12 cellular contexts compared by ENCODE assay signal in genomic region chr11:30281476-30282288, GRCh38. TPM values are rescaled to one million over a fixed set of nuclear protein-coding genes. Genes with fewer than 3 reads are reported as not detected.
DNase-seq lines count a peak whose midpoint lies in the region; ATAC-seq and TF ChIP-seq lines count a peak whose summit lies in the region.
"Had no signal": no experiment of that assay in that cellular context is flagged by ENCODE, and none has a peak within 500 bp of the region (broad histone marks: within the 10 kb centered on the region; RNA-seq: fewer than 3 reads in every experiment).

No MANE protein-coding gene starts in this region.

- H3K9ac ChIP-seq in neural progenitor cell = no peak overlapping the region

- no peaks in the 10 kb centered on the region for H3K36me3 Mint-ChIP-seq in activated CD4-positive, alpha-beta T cell treated with anti-CD3 and anti-CD28 coated beads, Interleukin-2, amount 10 ng/mL, durations not matched to agents 24 days and 14 days (ENCODE audit: low read depth)
- H3K36me3 Mint-ChIP-seq in neural progenitor cell = no peaks in the 10 kb centered on the region

- no peak overlapping the region for H3K4me2 ChIP-seq in neural progenitor cell
- H3K4me2 ChIP-seq: A549 had no signal

- H2AFZ ChIP-seq in neural progenitor cell (replicated peaks) = peak overlapping the region; percentile 42

- H3K4me3 ChIP-seq in neural progenitor cell = no peak overlapping the region
- H3K4me3 ChIP-seq in H7 (ENCODE audit: insufficient read depth, low read depth, low read length) = no peak overlapping the region
- H3K4me3 ChIP-seq: A549 had no signal

- TF ChIP-seq CTCF in neural progenitor cell (IDR thresholded peaks at IDR 0.05) = no peak

- H3K36me3 ChIP-seq in neural progenitor cell = no peaks in the 10 kb centered on the region
- no peaks in the 10 kb centered on the region for H3K36me3 ChIP-seq in H7 (replicated peaks; ENCODE audit: control insufficient read depth, insufficient read depth, low read length)

- H3K27ac ChIP-seq in neural progenitor cell = no peak overlapping the region
- H3K27ac ChIP-seq: A549 had no signal

- H3K4me1 Mint-ChIP-seq in activated CD4-positive, alpha-beta T cell treated with anti-CD3 and anti-CD28 coated beads, Interleukin-2, amount 10 ng/mL, durations not matched to agents 24 days and 14 days = peaks cover 12% of the 10 kb centered on the region
- H3K4me1 Mint-ChIP-seq in neural progenitor cell = no peaks in the 10 kb centered on the region

- H3K9me3 ChIP-seq in neural progenitor cell (ENCODE audit: low read depth) = no peaks in the 10 kb centered on the region
- H3K9me3 ChIP-seq: A549 had no signal

- no peaks in the 10 kb centered on the region for H3K4me1 ChIP-seq in neural progenitor cell
- H3K4me1 ChIP-seq: A549 had no signal

- H3K4me3 Mint-ChIP-seq in activated CD4-positive, alpha-beta T cell treated with anti-CD3 and anti-CD28 coated beads, Interleukin-2, amount 10 ng/mL, durations not matched to agents 24 days and 14 days = peak overlapping the region; percentile 43
- H3K4me3 Mint-ChIP-seq in neural progenitor cell = no peak overlapping the region

- H3K79me2 ChIP-seq in neural progenitor cell (ENCODE audit: low read depth) = no peaks in the 10 kb centered on the region

- no peak overlapping the region for H3K27ac Mint-ChIP-seq in activated CD4-positive, alpha-beta T cell treated with anti-CD3 and anti-CD28 coated beads, Interleukin-2, amount 10 ng/mL, durations not matched to agents 24 days and 14 days
- H3K27ac Mint-ChIP-seq in neural progenitor cell = no peak overlapping the region

- H3K27me3 ChIP-seq in neural progenitor cell = no peaks in the 10 kb centered on the region
- H3K27me3 ChIP-seq in H7 (ENCODE audit: control insufficient read depth, insufficient read depth, low read length) = no peaks in the 10 kb centered on the region

- H3F3A ChIP-seq in neural progenitor cell (ENCODE audit: low read depth) = no peaks in the 10 kb centered on the region

- DNase-seq in activated CD4-positive, alpha-beta T cell treated with anti-CD3 and anti-CD28 coated beads, Interleukin-2, amount 10 ng/mL, durations not matched to agents 24 days and 14 days = no peak
- DNase-seq in activated CD4-positive, alpha-beta T cell treated with anti-CD3 and anti-CD28 coated beads, Interleukin-2, amount 50 U/mL, for 1 hour = no peak
- DNase-seq in neural progenitor cell (ENCODE audit: low spot score) = no peak
- no peak for DNase-seq in cerebellar cortex (ENCODE audit: low spot score)
- DNase-seq in H7 = no peak
- no peak for DNase-seq in NCI-H748 (lab: John Stamatoyannopoulos, UW; ENCODE audit: unreplicated experiment)
- DNase-seq: NCI-H446 treated with DMSO at 0.1 percent for 48 hours, nucleus accumbens had no signal

- peak; percentile 26 for ATAC-seq in GM21825 (IDR thresholded peaks at IDR 0.05; ENCODE audit: unreplicated experiment)
- ATAC-seq in HG03521 (IDR thresholded peaks at IDR 0.05; ENCODE audit: unreplicated experiment) = peak; percentile 17
- ATAC-seq: A549 had no signal

- peaks cover 10% of the 10 kb centered on the region for H3K27me3 Mint-ChIP-seq in activated CD4-positive, alpha-beta T cell treated with anti-CD3 and anti-CD28 coated beads, Interleukin-2, amount 10 ng/mL, durations not matched to agents 24 days and 14 days
- no peaks in the 10 kb centered on the region for H3K27me3 Mint-ChIP-seq in neural progenitor cell (ENCODE audit: insufficient read depth, low read depth)

- H4K20me1 ChIP-seq in neural progenitor cell (ENCODE audit: low read depth) = no peaks in the 10 kb centered on the region

- no peaks in the 10 kb centered on the region for H3K9me3 Mint-ChIP-seq in activated CD4-positive, alpha-beta T cell treated with anti-CD3 and anti-CD28 coated beads, Interleukin-2, amount 10 ng/mL, durations not matched to agents 24 days and 14 days
- H3K9me3 Mint-ChIP-seq in neural progenitor cell = no peaks in the 10 kb centered on the region

- intact Hi-C loops in activated CD4-positive, alpha-beta T cell treated with anti-CD3 and anti-CD28 coated beads, Interleukin-2, amount 10 ng/mL, durations not matched to agents 24 days and 14 days (cut with micrococcal nuclease) = no loop called here

RNA-seq across cellular contexts. Expression of gene ARL14EP, which starts 41.2 kb away (rescaled TPM):
- 36.5 and 36.8 TPM in 2 replicates for total RNA-seq in activated CD4-positive, alpha-beta T cell treated with anti-CD3 and anti-CD28 coated beads, Interleukin-2, amount 10 ng/mL, durations not matched to agents 24 days and 14 days
- 25.7 and 54.8 TPM in 2 replicates for total RNA-seq in neural progenitor cell (ENCODE audit: low replicate concordance)
- 18.8 and 21.4 TPM in 2 replicates for total RNA-seq in H7 (2014; rRNA removed; shearing (Covaris generic))

RNA-seq across cellular contexts. Expression of gene FSHB, which starts 50.9 kb away (rescaled TPM):
- total RNA-seq in activated CD4-positive, alpha-beta T cell treated with anti-CD3 and anti-CD28 coated beads, Interleukin-2, amount 10 ng/mL, durations not matched to agents 24 days and 14 days = not detected in 2 replicates
- not detected in 2 replicates for total RNA-seq in neural progenitor cell (ENCODE audit: low replicate concordance)
- not detected in 2 replicates for total RNA-seq in H7 (2014; rRNA removed; shearing (Covaris generic))
- total RNA-seq: urinary bladder had no signal
